In genomic region chr2:9050122-9050809, GRCh38 we compare ENCODE assay signal across 17 cellular contexts. TPM values are rescaled to one million over a fixed set of nuclear protein-coding genes. Genes with fewer than 3 reads are reported as not detected.
DNase-seq lines count a peak whose midpoint lies in the region; ATAC-seq, FAIRE-seq and TF ChIP-seq lines count a peak whose summit lies in the region.
"Had no signal": no experiment of that assay in that cellular context is flagged by ENCODE, and none has a peak within 500 bp of the region (broad histone marks: within the 10 kb centered on the region; RNA-seq: fewer than 3 reads in every experiment).

No MANE protein-coding gene starts in this region.

- H3K27me3 ChIP-seq in SK-N-SH (ENCODE audit: insufficient read depth): no peaks in the 10 kb centered on the region
- no peaks in the 10 kb centered on the region for H3K27me3 ChIP-seq in GM12878 (replicated peaks in 1 of 2; ENCODE audit: control insufficient read depth in 2 of 2, insufficient read depth in 2 of 2, low read length in 1 of 2)
- no peaks in the 10 kb centered on the region for H3K27me3 ChIP-seq in mesendoderm (ENCODE audit: insufficient read depth, low read length, poor library complexity)

- H3K79me2 ChIP-seq in SK-N-SH (ENCODE audit: insufficient read depth) (no peaks in the 10 kb centered on the region), GM12878 (ENCODE audit: control insufficient read depth, insufficient read depth, low read length) (no peaks in the 10 kb centered on the region), mesendoderm (ENCODE audit: control insufficient read depth, insufficient read depth, low read length) (no peaks in the 10 kb centered on the region)

- in situ Hi-C loops in GM12878 (cut with MboI): no loop called here

- no peak overlapping the region for H2AK5ac ChIP-seq in mesendoderm (ENCODE audit: low read length)

- H3K56ac ChIP-seq in mesendoderm (ENCODE audit: low read length): no peak overlapping the region

- BruUV-seq in GM12878 (replicated peaks; lab: Mats Ljungman, UMichigan): no TSS peak

- CTCF ChIA-PET in SK-N-SH (lab: Yijun Ruan, JAX): no interaction called here
- CTCF ChIA-PET in GM12878 (lab: Yijun Ruan, JAX): no interaction called here

- H3K4me3 ChIP-seq in SK-N-SH (ENCODE audit: low read depth in 2 of 2, low read length in 1 of 2) (no peak overlapping the region), GM12878 (no peak overlapping the region), mesendoderm (ENCODE audit: low read length) (no peak overlapping the region)

- no peak overlapping the region for H3K27ac ChIP-seq in SK-N-SH (ENCODE audit: low read depth in 2 of 2, low read length in 1 of 2)
- no peak overlapping the region for H3K27ac ChIP-seq in GM12878 (ENCODE audit: control insufficient read depth, insufficient read depth)
- H3K27ac ChIP-seq in mesendoderm (ENCODE audit: low read depth, low read length): no peak overlapping the region
- H3K27ac ChIP-seq: 22Rv1 had no signal

- H2BK120ac ChIP-seq in mesendoderm (ENCODE audit: low read depth, low read length): no peak overlapping the region

- RAD21 ChIA-PET in GM12878 (lab: Charles Lee; ENCODE audit: unreplicated experiment): no interaction called here

- no peak overlapping the region for H4K5ac ChIP-seq in mesendoderm (ENCODE audit: low read length)

- TF ChIP-seq CTCF in SK-N-SH (IDR thresholded peaks at IDR 0.05) (no peak), GM12878 (IDR thresholded peaks at IDR 0.05 in 2 of 3, conservative IDR thresholded peaks at IDR 0.05 in 1 of 3; ENCODE audit: control insufficient read depth in 2 of 3, extremely low read depth in 1 of 3, insufficient read depth in 1 of 3, low read depth in 3 of 3, low read length in 3 of 3) (no peak)

- no peak overlapping the region for H3K18ac ChIP-seq in mesendoderm (ENCODE audit: low read length)

- WGBS in SK-N-SH (ENCODE audit: low lambda C conversion rate): 77% methylated on average over 10 of the region's 10 CpGs
- WGBS in GM12878 (ENCODE audit: insufficient coverage, insufficient replicate concordance, low lambda C conversion rate, missing lambda C conversion rate): 54% methylated on average over 10 of the region's 10 CpGs
- 100% methylated on average over 1 of the region's 10 CpGs for WGBS in mesendoderm (ENCODE audit: extremely low coverage, insufficient coverage, low lambda C conversion rate)

- H3K4me2 ChIP-seq in SK-N-SH (no peak overlapping the region), GM12878 (ENCODE audit: control insufficient read depth, insufficient read depth) (no peak overlapping the region), mesendoderm (ENCODE audit: low read length) (no peak overlapping the region)

- H3K9ac ChIP-seq in SK-N-SH (no peak overlapping the region), GM12878 (ENCODE audit: control insufficient read depth, insufficient read depth, low read length) (no peak overlapping the region), mesendoderm (ENCODE audit: low read length) (no peak overlapping the region)

- SMC1A ChIA-PET in GM12878 (lab: Charles Lee; ENCODE audit: uncharacterized antibody, unreplicated experiment): no interaction called here

- H2AFZ ChIP-seq in SK-N-SH (ENCODE audit: low read depth) (peak overlapping the region; percentile 53; the same call in 1 of the 2 replicates), GM12878 (ENCODE audit: control insufficient read depth, low read depth, low read length) (no peak overlapping the region; the same call in 1 of the 2 replicates)

- POLR2A ChIA-PET in SK-N-SH (lab: Yijun Ruan, JAX) (no interaction called here), GM12878 (lab: Charles Lee) (no interaction called here)

- H3K4me1 ChIP-seq in SK-N-SH (ENCODE audit: control insufficient read depth in 1 of 2, insufficient read depth in 2 of 2, low read depth in 1 of 2, low read length in 1 of 2): peaks cover 0 to 10% of the 10 kb centered on the region in 2 experiments; a peak in 1 of 4 replicates
- H3K4me1 ChIP-seq in GM12878 (ENCODE audit: control insufficient read depth, insufficient read depth, low read length): no peaks in the 10 kb centered on the region; the same call in 1 of the 2 replicates
- no peaks in the 10 kb centered on the region for H3K4me1 ChIP-seq in mesendoderm (ENCODE audit: control insufficient read depth, low read depth, low read length)

- TF ChIP-seq EP300 in SK-N-SH (IDR thresholded peaks at IDR 0.05; ENCODE audit: borderline replicate concordance in 1 of 2, low read depth in 1 of 2, low read length in 1 of 2) (no peak), GM12878 (IDR thresholded peaks at IDR 0.05; ENCODE audit: borderline replicate concordance in 1 of 2, control insufficient read depth in 1 of 2, low read depth in 2 of 2, low read length in 2 of 2) (no peak)

- ATAC-seq in SK-N-SH treated with all-trans-retinoic acid at 6 μM for 48 hours: no peak
- ATAC-seq in GM12878: peak; percentile 40; the same call in 1 of the 3 replicates
- ATAC-seq in GM21360 (IDR thresholded peaks at IDR 0.05; ENCODE audit: unreplicated experiment): no peak
- no peak for ATAC-seq in HG03039 (IDR thresholded peaks at IDR 0.05; ENCODE audit: unreplicated experiment)

- H3K36me3 ChIP-seq in SK-N-SH (replicated peaks in 1 of 2; ENCODE audit: control insufficient read depth in 1 of 2, insufficient read depth in 2 of 2, low read length in 1 of 2) (no peaks in the 10 kb centered on the region), GM12878 (ENCODE audit: control insufficient read depth in 2 of 2, insufficient read depth in 2 of 2, low read length in 1 of 2) (no peaks in the 10 kb centered on the region), mesendoderm (ENCODE audit: control insufficient read depth, insufficient read depth, low read length) (no peaks in the 10 kb centered on the region)

- no peaks in the 10 kb centered on the region for H3K9me2 ChIP-seq in SK-N-SH

- peaks cover 6% of the 10 kb centered on the region for H3F3A ChIP-seq in SK-N-SH (replicated peaks; ENCODE audit: insufficient read depth)

- TF ChIP-seq RAD21 in SK-N-SH (IDR thresholded peaks at IDR 0.05; ENCODE audit: low read length) (no peak), GM12878 (IDR thresholded peaks at IDR 0.05; ENCODE audit: insufficient read depth, low read depth, low read length) (no peak)

- no peak for FAIRE-seq in GM12878 (lab: Jason Lieb, UNC)
- FAIRE-seq: H1 had no signal

- no peak overlapping the region for H4K8ac ChIP-seq in mesendoderm (ENCODE audit: low read depth, low read length)

- DNase-seq in SK-N-SH: no peak
- no peak for DNase-seq in GM12878 (ENCODE audit: low read depth, low spot score)
- DNase-seq in mesendoderm: peak; percentile 57
- DNase-seq in DMS 273 (lab: John Stamatoyannopoulos, UW; ENCODE audit: unreplicated experiment): no peak
- no peak for DNase-seq in NCI-H2029 treated with DMSO at 0.1 percent for 48 hours (lab: John Stamatoyannopoulos, UW)
- DNase-seq: NCI-H1105 treated with DMSO at 0.1 percent for 48 hours, NCI-H1694 treated with DMSO at 0.1 percent for 48 hours, NCI-H2107, NCI-H226, NCI-H524, RPMI8226, SHP77 treated with DMSO at 0.1 percent for 48 hours had no signal

- H2BK5ac ChIP-seq in mesendoderm (ENCODE audit: low read length): no peak overlapping the region

- no peak overlapping the region for H3K23ac ChIP-seq in mesendoderm (ENCODE audit: low read length)

- H4K20me1 ChIP-seq in SK-N-SH (ENCODE audit: insufficient read depth) (no peaks in the 10 kb centered on the region), GM12878 (ENCODE audit: control insufficient read depth, insufficient read depth) (no peaks in the 10 kb centered on the region)

- H3K4ac ChIP-seq in mesendoderm (ENCODE audit: low read depth, low read length): no peak overlapping the region

- intact Hi-C loops in GM12878 (cut with micrococcal nuclease; ENCODE audit: unreplicated experiment): no loop called here

- no peak overlapping the region for H2BK15ac ChIP-seq in mesendoderm (replicated peaks; ENCODE audit: low read depth)

- TF ChIP-seq POLR2A in GM12878 (IDR thresholded peaks at IDR 0.05; ENCODE audit: low read depth, low read length): no peak

- H3K79me1 ChIP-seq in mesendoderm (ENCODE audit: low read length): no peaks in the 10 kb centered on the region

- no peaks in the 10 kb centered on the region for H3K9me3 ChIP-seq in SK-N-SH
- H3K9me3 ChIP-seq in GM12878 (replicated peaks; ENCODE audit: control insufficient read depth, insufficient read depth, low read length): no peaks in the 10 kb centered on the region; the same call in 2 of the 3 replicates

TF ChIP-seq in SK-N-SH, 30 proteins besides CTCF, POLR2A, EP300 and RAD21 (continues in another document):
- no peak for TF ChIP-seq YY1 (IDR thresholded peaks at IDR 0.05; ENCODE audit: low read depth)

TF ChIP-seq in SK-N-SH treated with all-trans-retinoic acid at 6 μM for 48 hours, 23 proteins besides CTCF, POLR2A, EP300 and RAD21:
- TF ChIP-seq PPARA (CRISPR knock-in tag; IDR thresholded peaks at IDR 0.05; ENCODE audit: borderline replicate concordance): no peak

TF ChIP-seq in GM12878, 131 proteins besides CTCF, POLR2A, EP300 and RAD21 (continues in another document):
- TF ChIP-seq IKZF1 (conservative IDR thresholded peaks at IDR 0.05): no peak

RNA-seq across cellular contexts. Expression of gene MBOAT2, which starts 46.8 kb away (rescaled TPM):
- polyA plus RNA-seq in SK-N-SH (2012; rRNA removed) (33.9 and 41.3 TPM in 2 replicates), GM12878 (2011; rRNA removed) (40.6 and 48.2 TPM in 2 replicates), GM12878 (2014; fragmentation: Illumina TruSeq; extraction: Trizol) (1.9 and 3.3 TPM in 2 replicates), GM12878 (2014; fragmentation: Nextera tagmentation; extraction: Ambion mirVana) (1 to 10 TPM in 1 of 2 experiments, under 1 TPM in 1; 0.08 to 1.3 TPM), GM12878 (2014; rRNA removed) (2.0 and 2.6 TPM in 2 replicates), GM12878 (2016; fragmentation: Nextera tagmentation; extraction: Ambion mirVana) (1 to 10 TPM; 1.2 to 1.7 TPM)
- polyA plus RNA-seq in SK-N-SH (2012; cell fraction: cytosol; rRNA removed): 32.1 and 33.3 TPM in 2 replicates
- polyA plus RNA-seq in SK-N-SH (2012; cell fraction: nucleus; rRNA removed): 63.1 and 166 TPM in 2 replicates
- 38.6 and 46.9 TPM in 2 replicates for total RNA-seq in GM12878 (2013; cell fraction: nucleolus; rRNA removed)
- total RNA-seq in GM12878 (2014; rRNA removed) (1.2 and 1.6 TPM in 2 replicates), GM12878 (2014; rRNA removed; fragmentation: Illumina TruSeq; extraction: Trizol) (1.8 TPM in 2 replicates), GM12878 (2021) (1.5 and 2.1 TPM in 2 replicates)
- polyA plus RNA-seq in GM12878 (2011; ENCODE audit: low read depth): 1.5 TPM
- 17.4 and 17.6 TPM in 2 replicates for polyA plus RNA-seq in GM12878 (2011; cell fraction: cytosol; rRNA removed)
- polyA plus RNA-seq in GM12878 (2011; cell fraction: nucleus; rRNA removed): 78.0 and 79.8 TPM in 2 replicates
- polyA plus RNA-seq in GM12878 (2012): 3.7 and 4.3 TPM in 2 replicates
- polyA minus RNA-seq in GM12878 (2011; rRNA and poly(A)+ RNA removed): 33.9 and 37.0 TPM in 2 replicates
- 10.3 and 12.8 TPM in 2 replicates for polyA minus RNA-seq in GM12878 (2011; cell fraction: cytosol; rRNA and poly(A)+ RNA removed)
- 14.0 and 35.6 TPM in 2 replicates for polyA minus RNA-seq in GM12878 (2011; cell fraction: nucleus; rRNA and poly(A)+ RNA removed)
- polyA plus RNA-seq in mesendoderm (2013, experiment 1 of 2): 11.0 TPM
- polyA plus RNA-seq in mesendoderm (2013, experiment 2 of 2): 11.2 TPM
